Comparison of ENCODE assay signal across 21 cellular contexts in genomic region chr6:558959-559358, GRCh38.
DNase-seq lines count a peak whose midpoint lies in the region; ATAC-seq lines count a peak whose summit lies in the region.
"Had no signal": no experiment of that assay in that cellular context is flagged by ENCODE, and none has a peak within 500 bp of the region (broad histone marks: within the 10 kb centered on the region; RNA-seq: fewer than 3 reads in every experiment).

No MANE protein-coding gene starts in this region.

- no peaks in the 10 kb centered on the region for H3K9me3 Mint-ChIP-seq in activated CD8-positive, alpha-beta memory T cell treated with anti-CD3 and anti-CD28 coated beads, Interleukin-2, amount 10 ng/mL, durations not matched to agents 7 days and 5 days (ENCODE audit: low read depth)
- H3K9me3 Mint-ChIP-seq in activated T-helper 1 cell treated with anti-CD3 and anti-CD28 coated beads, Interleukin-12 subunit alpha, Interleukin-12 subunit beta, Interleukin-2, Interleukin-4 antibody, amounts not matched to agents 30 ng/mL and 10 ng/mL and 1 ng/mL, durations not matched to agents 14 hours and 24 hours and 36 hours, result peaks cover 8% of the 10 kb centered on the region
- no peaks in the 10 kb centered on the region for H3K9me3 Mint-ChIP-seq in memory B cell

- CTCF ChIA-PET in activated CD8-positive, alpha-beta memory T cell treated with anti-CD3 and anti-CD28 coated beads, Interleukin-2, amount 10 ng/mL, durations not matched to agents 7 days and 5 days (lab: Charles Lee), result interaction anchor here (0.9 to 2.3 kb wide), 4 partner anchors 10 to 155 kb away, joined by 4 to 7 read pairs (median 4); no protein-coding TSS in a partner anchor

- no peaks in the 10 kb centered on the region for H3K27me3 Mint-ChIP-seq in activated CD8-positive, alpha-beta memory T cell treated with anti-CD3 and anti-CD28 coated beads, Interleukin-2, amount 10 ng/mL, durations not matched to agents 7 days and 5 days
- no peaks in the 10 kb centered on the region for H3K27me3 Mint-ChIP-seq in activated T-helper 1 cell treated with anti-CD3 and anti-CD28 coated beads, Interleukin-12 subunit alpha, Interleukin-12 subunit beta, Interleukin-2, Interleukin-4 antibody, amounts not matched to agents 30 ng/mL and 10 ng/mL and 1 ng/mL, durations not matched to agents 14 hours and 24 hours and 36 hours (ENCODE audit: insufficient read depth)
- no peaks in the 10 kb centered on the region for H3K27me3 Mint-ChIP-seq in memory B cell

- intact Hi-C loops in activated T-helper 1 cell treated with anti-CD3 and anti-CD28 coated beads, Interleukin-12 subunit alpha, Interleukin-12 subunit beta, Interleukin-2, Interleukin-4 antibody, amounts not matched to agents 30 ng/mL and 10 ng/mL and 1 ng/mL, durations not matched to agents 14 hours and 24 hours and 36 hours (cut with micrococcal nuclease), result loop anchor here (1.0 to 2.0 kb wide), 8 partner anchors 11 to 266 kb away; partner anchors contain the start of genes DUSP22 and EXOC2

- H3K27ac Mint-ChIP-seq in activated CD8-positive, alpha-beta memory T cell treated with anti-CD3 and anti-CD28 coated beads, Interleukin-2, amount 10 ng/mL, durations not matched to agents 7 days and 5 days, result peak overlapping the region; percentile 73
- peak overlapping the region; percentile 75 for H3K27ac Mint-ChIP-seq in activated T-helper 1 cell treated with anti-CD3 and anti-CD28 coated beads, Interleukin-12 subunit alpha, Interleukin-12 subunit beta, Interleukin-2, Interleukin-4 antibody, amounts not matched to agents 30 ng/mL and 10 ng/mL and 1 ng/mL, durations not matched to agents 14 hours and 24 hours and 36 hours
- H3K27ac Mint-ChIP-seq in memory B cell, result peak overlapping the region; percentile 24

- peaks cover 52% of the 10 kb centered on the region for H3K36me3 Mint-ChIP-seq in activated CD8-positive, alpha-beta memory T cell treated with anti-CD3 and anti-CD28 coated beads, Interleukin-2, amount 10 ng/mL, durations not matched to agents 7 days and 5 days
- peaks cover 55% of the 10 kb centered on the region for H3K36me3 Mint-ChIP-seq in activated T-helper 1 cell treated with anti-CD3 and anti-CD28 coated beads, Interleukin-12 subunit alpha, Interleukin-12 subunit beta, Interleukin-2, Interleukin-4 antibody, amounts not matched to agents 30 ng/mL and 10 ng/mL and 1 ng/mL, durations not matched to agents 14 hours and 24 hours and 36 hours (ENCODE audit: low read depth)
- peaks cover 27% of the 10 kb centered on the region for H3K36me3 Mint-ChIP-seq in memory B cell

- DNase-seq in activated CD8-positive, alpha-beta memory T cell treated with anti-CD3 and anti-CD28 coated beads, Interleukin-2, amount 10 ng/mL, durations not matched to agents 7 days and 5 days, result no peak
- no peak for DNase-seq in activated CD8-positive, alpha-beta memory T cell treated with anti-CD3 and anti-CD28 coated beads for 24 hours
- peak; percentile 1 for DNase-seq in EH (ENCODE audit: low read depth)
- no peak for DNase-seq in activated T-helper 1 cell treated with anti-CD3 and anti-CD28 coated beads, Interleukin-12 subunit alpha, Interleukin-12 subunit beta, Interleukin-2, Interleukin-4 antibody, amounts not matched to agents 30 ng/mL and 10 ng/mL and 1 ng/mL, durations not matched to agents 14 hours and 24 hours and 36 hours (ENCODE audit: low spot score)
- DNase-seq in memory B cell (ENCODE audit: low spot score in 2 of 2), result no peak
- no peak for DNase-seq in NCI-H187 (lab: John Stamatoyannopoulos, UW)
- DNase-seq: activated CD4-positive, alpha-beta T cell treated with anti-CD3 and anti-CD28 coated beads for 48 hours; amniotic stem cell; brain microvascular endothelial cell; DMS53; dorsolateral prefrontal cortex; GDM1; mesendoderm; MV-4-11; NCI-H1436 treated with DMSO at 0.1 percent for 48 hours; NCI-H2107; NCI-H510A; stimulated activated naive CD4-positive, alpha-beta T cell treated with Interleukin-2 at 50 U/mL for 16 hours; thyroid gland had no signal

- no peak overlapping the region for H3K4me3 Mint-ChIP-seq in activated CD8-positive, alpha-beta memory T cell treated with anti-CD3 and anti-CD28 coated beads, Interleukin-2, amount 10 ng/mL, durations not matched to agents 7 days and 5 days
- H3K4me3 Mint-ChIP-seq in activated T-helper 1 cell treated with anti-CD3 and anti-CD28 coated beads, Interleukin-12 subunit alpha, Interleukin-12 subunit beta, Interleukin-2, Interleukin-4 antibody, amounts not matched to agents 30 ng/mL and 10 ng/mL and 1 ng/mL, durations not matched to agents 14 hours and 24 hours and 36 hours, result peak overlapping the region; percentile 42
- no peak overlapping the region for H3K4me3 Mint-ChIP-seq in memory B cell

- ATAC-seq in activated CD8-positive, alpha-beta memory T cell treated with anti-CD3 and anti-CD28 coated beads, Interleukin-2, amount 10 ng/mL, durations not matched to agents 7 days and 5 days, result peak; percentile 55
- no peak for ATAC-seq in memory B cell (ENCODE audit: low read depth)
- no peak for ATAC-seq in HG02938 (IDR thresholded peaks at IDR 0.05; ENCODE audit: unreplicated experiment)
- ATAC-seq: left lobe of liver had no signal

- peaks cover 41% of the 10 kb centered on the region for H3K4me1 Mint-ChIP-seq in activated CD8-positive, alpha-beta memory T cell treated with anti-CD3 and anti-CD28 coated beads, Interleukin-2, amount 10 ng/mL, durations not matched to agents 7 days and 5 days
- peaks cover 53% of the 10 kb centered on the region for H3K4me1 Mint-ChIP-seq in activated T-helper 1 cell treated with anti-CD3 and anti-CD28 coated beads, Interleukin-12 subunit alpha, Interleukin-12 subunit beta, Interleukin-2, Interleukin-4 antibody, amounts not matched to agents 30 ng/mL and 10 ng/mL and 1 ng/mL, durations not matched to agents 14 hours and 24 hours and 36 hours (ENCODE audit: low read depth)
- peaks cover 3% of the 10 kb centered on the region for H3K4me1 Mint-ChIP-seq in memory B cell

Comparison
In these comparisons a context has a peak if more than half of its experiments do, and no peak if none do; other contexts are left out.
1. H3K27ac Mint-ChIP-seq: peak in every context shown above with its lines; median percentile 75 in activated T-helper 1 cell treated with anti-CD3 and anti-CD28 coated beads, Interleukin-12 subunit alpha, Interleukin-12 subunit beta, Interleukin-2, Interleukin-4 antibody, amounts not matched to agents 30 ng/mL and 10 ng/mL and 1 ng/mL, durations not matched to agents 14 hours and 24 hours and 36 hours; 73 in activated CD8-positive, alpha-beta memory T cell treated with anti-CD3 and anti-CD28 coated beads, Interleukin-2, amount 10 ng/mL, durations not matched to agents 7 days and 5 days; 24 in memory B cell.